In the genomic region with DNA sequence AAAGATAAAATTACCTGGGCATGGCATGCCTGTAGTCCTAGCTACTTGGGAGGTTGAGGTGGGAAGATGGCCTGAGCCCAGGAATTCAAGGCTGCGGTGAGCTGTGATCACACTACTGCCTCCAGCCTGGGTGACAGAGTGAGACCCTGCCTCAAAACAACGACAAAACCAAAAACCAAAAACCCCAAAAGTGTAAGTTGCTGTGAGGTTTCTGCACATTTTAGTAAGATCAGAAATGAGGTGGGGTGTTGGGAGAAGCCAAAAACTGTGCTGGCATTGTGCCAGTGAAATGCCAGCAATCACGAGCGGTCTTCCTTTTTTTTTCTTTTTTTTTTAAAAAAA, we compare ENCODE assay signal across 1 cellular context.
TF ChIP-seq lines count a peak whose summit lies in the region.

No MANE protein-coding gene starts in this region.

TF ChIP-seq in A549, 52 proteins besides CTCF, POLR2A, EP300 and RAD21 (continued from another document):
- no peak for TF ChIP-seq BCL3 (IDR thresholded peaks at IDR 0.05)
- TF ChIP-seq POLR2AphosphoS2 (conservative IDR thresholded peaks at IDR 0.05; ENCODE audit: low read length) = no peak
- no peak for TF ChIP-seq HMGXB4 (CRISPR knock-in tag; IDR thresholded peaks at IDR 0.05; ENCODE audit: borderline replicate concordance)
- no peak for TF ChIP-seq FOXS1 (CRISPR knock-in tag; IDR thresholded peaks at IDR 0.05)
- TF ChIP-seq PBX3 (IDR thresholded peaks at IDR 0.05) = no peak
- TF ChIP-seq, protein P1, sequence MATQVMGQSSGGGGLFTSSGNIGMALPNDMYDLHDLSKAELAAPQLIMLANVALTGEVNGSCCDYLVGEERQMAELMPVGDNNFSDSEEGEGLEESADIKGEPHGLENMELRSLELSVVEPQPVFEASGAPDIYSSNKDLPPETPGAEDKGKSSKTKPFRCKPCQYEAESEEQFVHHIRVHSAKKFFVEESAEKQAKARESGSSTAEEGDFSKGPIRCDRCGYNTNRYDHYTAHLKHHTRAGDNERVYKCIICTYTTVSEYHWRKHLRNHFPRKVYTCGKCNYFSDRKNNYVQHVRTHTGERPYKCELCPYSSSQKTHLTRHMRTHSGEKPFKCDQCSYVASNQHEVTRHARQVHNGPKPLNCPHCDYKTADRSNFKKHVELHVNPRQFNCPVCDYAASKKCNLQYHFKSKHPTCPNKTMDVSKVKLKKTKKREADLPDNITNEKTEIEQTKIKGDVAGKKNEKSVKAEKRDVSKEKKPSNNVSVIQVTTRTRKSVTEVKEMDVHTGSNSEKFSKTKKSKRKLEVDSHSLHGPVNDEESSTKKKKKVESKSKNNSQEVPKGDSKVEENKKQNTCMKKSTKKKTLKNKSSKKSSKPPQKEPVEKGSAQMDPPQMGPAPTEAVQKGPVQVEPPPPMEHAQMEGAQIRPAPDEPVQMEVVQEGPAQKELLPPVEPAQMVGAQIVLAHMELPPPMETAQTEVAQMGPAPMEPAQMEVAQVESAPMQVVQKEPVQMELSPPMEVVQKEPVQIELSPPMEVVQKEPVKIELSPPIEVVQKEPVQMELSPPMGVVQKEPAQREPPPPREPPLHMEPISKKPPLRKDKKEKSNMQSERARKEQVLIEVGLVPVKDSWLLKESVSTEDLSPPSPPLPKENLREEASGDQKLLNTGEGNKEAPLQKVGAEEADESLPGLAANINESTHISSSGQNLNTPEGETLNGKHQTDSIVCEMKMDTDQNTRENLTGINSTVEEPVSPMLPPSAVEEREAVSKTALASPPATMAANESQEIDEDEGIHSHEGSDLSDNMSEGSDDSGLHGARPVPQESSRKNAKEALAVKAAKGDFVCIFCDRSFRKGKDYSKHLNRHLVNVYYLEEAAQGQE (IDR thresholded peaks at IDR 0.05) = no peak
- no peak for TF ChIP-seq HOXA7 (CRISPR knock-in tag; IDR thresholded peaks at IDR 0.05)
- no peak for TF ChIP-seq RCOR1 (IDR thresholded peaks at IDR 0.05; ENCODE audit: low read depth, low read length)
- TF ChIP-seq CBX8 (IDR thresholded peaks at IDR 0.05) = no peak
- TF ChIP-seq GATA3 (IDR thresholded peaks at IDR 0.05; ENCODE audit: borderline replicate concordance) = no peak
- no peak for TF ChIP-seq HEYL (CRISPR knock-in tag; IDR thresholded peaks at IDR 0.05)
- TF ChIP-seq ZFP36 (IDR thresholded peaks at IDR 0.05; ENCODE audit: borderline replicate concordance, partially characterized antibody) = no peak
- no peak for TF ChIP-seq BHLHE40 (IDR thresholded peaks at IDR 0.05; ENCODE audit: low read depth, low read length)
- no peak for TF ChIP-seq EHMT2 (IDR thresholded peaks at IDR 0.05; ENCODE audit: low read depth)
- no peak for TF ChIP-seq MYC (IDR thresholded peaks at IDR 0.05; ENCODE audit: borderline replicate concordance, low read length)
